Comparison of ENCODE assay signal across 1 cellular context in the genomic region with DNA sequence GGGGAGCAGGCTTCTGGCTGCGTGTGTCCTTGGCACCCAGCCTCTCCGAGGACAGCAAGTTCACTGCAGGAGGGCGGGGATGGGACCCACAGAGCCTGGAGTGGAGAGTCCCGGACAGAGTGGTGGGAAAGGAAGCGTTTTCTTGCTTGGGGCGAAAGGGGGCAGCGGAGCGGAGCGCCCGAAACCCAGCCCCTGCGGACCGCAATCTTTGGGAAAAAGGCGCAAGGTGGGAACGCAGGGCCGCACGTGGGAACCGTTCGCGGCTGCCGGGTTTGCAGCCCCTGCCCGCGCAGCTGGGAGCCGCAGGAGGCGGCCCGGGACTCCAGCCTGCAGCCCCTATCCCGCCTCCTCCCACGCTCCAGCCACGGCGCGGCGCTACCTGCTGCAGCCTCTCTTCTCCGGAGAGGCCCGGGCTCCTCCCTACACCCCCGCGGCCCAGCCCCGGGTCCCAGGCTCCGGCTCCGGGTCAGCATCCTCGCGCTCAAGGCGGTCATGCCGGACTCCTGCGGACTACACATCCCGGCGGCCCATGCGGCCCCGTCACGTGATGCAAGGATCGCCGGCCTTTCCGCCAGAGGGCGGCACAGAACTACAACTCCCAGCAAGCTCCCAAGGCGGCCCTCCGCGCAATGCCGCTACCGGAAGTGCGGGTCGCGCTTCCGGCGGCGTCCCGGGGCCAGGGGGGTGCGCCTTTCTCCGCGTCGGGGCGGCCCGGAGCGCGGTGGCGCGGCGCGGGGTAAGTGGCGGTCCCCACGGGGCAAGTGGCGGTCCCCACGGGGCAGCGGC.
A peak's percentile ranks its signal among the peaks of the same experiment; 100 is the strongest.
TF ChIP-seq lines count a peak whose summit lies in the region.

Gene NTHL1 (minus strand): TSS at position 505 of the 786 bp plus-strand sequence. CDS start 11 bp downstream, at position 494.
Gene TSC2 (plus strand): TSS at position 656 of the 786 bp plus-strand sequence. CDS start 631 bp downstream, outside the sequence.

TF ChIP-seq in HepG2, 621 proteins besides CTCF, POLR2A, EP300 and RAD21 (continued from another document and continues in another):
- TF ChIP-seq, protein P1, sequence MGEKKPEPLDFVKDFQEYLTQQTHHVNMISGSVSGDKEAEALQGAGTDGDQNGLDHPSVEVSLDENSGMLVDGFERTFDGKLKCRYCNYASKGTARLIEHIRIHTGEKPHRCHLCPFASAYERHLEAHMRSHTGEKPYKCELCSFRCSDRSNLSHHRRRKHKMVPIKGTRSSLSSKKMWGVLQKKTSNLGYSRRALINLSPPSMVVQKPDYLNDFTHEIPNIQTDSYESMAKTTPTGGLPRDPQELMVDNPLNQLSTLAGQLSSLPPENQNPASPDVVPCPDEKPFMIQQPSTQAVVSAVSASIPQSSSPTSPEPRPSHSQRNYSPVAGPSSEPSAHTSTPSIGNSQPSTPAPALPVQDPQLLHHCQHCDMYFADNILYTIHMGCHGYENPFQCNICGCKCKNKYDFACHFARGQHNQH (CRISPR knock-in tag; IDR thresholded peaks at IDR 0.05): peak; percentile 13; the same call in 1 of the 2 replicates
- TF ChIP-seq SOX5 (CRISPR knock-in tag; IDR thresholded peaks at IDR 0.05; ENCODE audit: borderline replicate concordance) (peak; percentile 35; the same call in 1 of the 2 replicates), HOXA7 (CRISPR knock-in tag; IDR thresholded peaks at IDR 0.05) (no peak), ZNF543 (CRISPR knock-in tag; IDR thresholded peaks at IDR 0.05) (peak; percentile 76), ZNF337 (CRISPR knock-in tag; IDR thresholded peaks at IDR 0.05; ENCODE audit: borderline replicate concordance, low read depth) (no peak), ZNF501 (CRISPR knock-in tag; IDR thresholded peaks at IDR 0.05) (peak; percentile 48; the same call in 1 of the 2 replicates), JARID2 (CRISPR knock-in tag; IDR thresholded peaks at IDR 0.05; ENCODE audit: insufficient replicate concordance) (no peak), MAFG (CRISPR knock-in tag; IDR thresholded peaks at IDR 0.05) (no peak), GTF2F1 (IDR thresholded peaks at IDR 0.05; ENCODE audit: low read length) (no peak), REPIN1 (CRISPR knock-in tag; IDR thresholded peaks at IDR 0.05; ENCODE audit: borderline replicate concordance, low read depth) (0 out of 2 replicates have a peak, but pooled peaks have one; percentile 59), DMTF1 (CRISPR knock-in tag; IDR thresholded peaks at IDR 0.05) (no peak), ZBTB37 (CRISPR knock-in tag; IDR thresholded peaks at IDR 0.05) (no peak), TAF1 (CRISPR knock-in tag; IDR thresholded peaks at IDR 0.05) (peak; percentile 50), TMF1 (CRISPR knock-in tag; IDR thresholded peaks at IDR 0.05; ENCODE audit: low read depth) (peak; percentile 16; the same call in 1 of the 2 replicates), RFX1 (IDR thresholded peaks at IDR 0.05) (no peak), ZNF792 (CRISPR knock-in tag; IDR thresholded peaks at IDR 0.05) (peak; percentile 0; the same call in 1 of the 2 replicates), KMT2A (CRISPR knock-in tag; IDR thresholded peaks at IDR 0.05) (no peak), FOXA3 (CRISPR knock-in tag; IDR thresholded peaks at IDR 0.05) (peak; percentile 59; the same call in 1 of the 2 replicates), ZNF678 (CRISPR knock-in tag; IDR thresholded peaks at IDR 0.05) (peak; percentile 54; the same call in 1 of the 2 replicates), TAF15 (IDR thresholded peaks at IDR 0.05; ENCODE audit: low read depth, low read length, poor library complexity, severe bottlenecking) (no peak), FOXK2 (IDR thresholded peaks at IDR 0.05) (no peak), ZNF30 (CRISPR knock-in tag; IDR thresholded peaks at IDR 0.05) (no peak), SKI (IDR thresholded peaks at IDR 0.05; ENCODE audit: partially characterized antibody) (no peak), TSC22D2 (CRISPR knock-in tag; IDR thresholded peaks at IDR 0.05; ENCODE audit: borderline replicate concordance) (0 out of 2 replicates have a peak, but pooled peaks have one; percentile 33), ZNF382 (CRISPR knock-in tag; IDR thresholded peaks at IDR 0.05; ENCODE audit: borderline replicate concordance) (no peak), CBX2 (IDR thresholded peaks at IDR 0.05; ENCODE audit: low read depth, low read length) (no peak), CBX2 (CRISPR knock-in tag; IDR thresholded peaks at IDR 0.05; ENCODE audit: low read depth) (no peak), MAX (IDR thresholded peaks at IDR 0.05) (peak; percentile 76), ZFP36L2 (CRISPR knock-in tag; IDR thresholded peaks at IDR 0.05) (no peak), BRCA1 (CRISPR knock-in tag; IDR thresholded peaks at IDR 0.05) (no peak), RELA (CRISPR knock-in tag; IDR thresholded peaks at IDR 0.05) (no peak; the same call in 1 of the 2 replicates), GLI4 (CRISPR knock-in tag; IDR thresholded peaks at IDR 0.05; ENCODE audit: borderline replicate concordance) (no peak), POGZ (CRISPR knock-in tag; IDR thresholded peaks at IDR 0.05) (no peak)
- TF ChIP-seq, protein P2, sequence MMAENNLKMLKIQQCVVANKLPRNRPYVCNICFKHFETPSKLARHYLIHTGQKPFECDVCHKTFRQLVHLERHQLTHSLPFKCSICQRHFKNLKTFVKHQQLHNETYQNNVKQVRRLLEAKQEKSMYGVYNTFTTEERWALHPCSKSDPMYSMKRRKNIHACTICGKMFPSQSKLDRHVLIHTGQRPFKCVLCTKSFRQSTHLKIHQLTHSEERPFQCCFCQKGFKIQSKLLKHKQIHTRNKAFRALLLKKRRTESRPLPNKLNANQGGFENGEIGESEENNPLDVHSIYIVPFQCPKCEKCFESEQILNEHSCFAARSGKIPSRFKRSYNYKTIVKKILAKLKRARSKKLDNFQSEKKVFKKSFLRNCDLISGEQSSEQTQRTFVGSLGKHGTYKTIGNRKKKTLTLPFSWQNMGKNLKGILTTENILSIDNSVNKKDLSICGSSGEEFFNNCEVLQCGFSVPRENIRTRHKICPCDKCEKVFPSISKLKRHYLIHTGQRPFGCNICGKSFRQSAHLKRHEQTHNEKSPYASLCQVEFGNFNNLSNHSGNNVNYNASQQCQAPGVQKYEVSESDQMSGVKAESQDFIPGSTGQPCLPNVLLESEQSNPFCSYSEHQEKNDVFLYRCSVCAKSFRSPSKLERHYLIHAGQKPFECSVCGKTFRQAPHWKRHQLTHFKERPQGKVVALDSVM (CRISPR knock-in tag; IDR thresholded peaks at IDR 0.05): peak; percentile 48; the same call in 1 of the 2 replicates
- TF ChIP-seq, protein P3, sequence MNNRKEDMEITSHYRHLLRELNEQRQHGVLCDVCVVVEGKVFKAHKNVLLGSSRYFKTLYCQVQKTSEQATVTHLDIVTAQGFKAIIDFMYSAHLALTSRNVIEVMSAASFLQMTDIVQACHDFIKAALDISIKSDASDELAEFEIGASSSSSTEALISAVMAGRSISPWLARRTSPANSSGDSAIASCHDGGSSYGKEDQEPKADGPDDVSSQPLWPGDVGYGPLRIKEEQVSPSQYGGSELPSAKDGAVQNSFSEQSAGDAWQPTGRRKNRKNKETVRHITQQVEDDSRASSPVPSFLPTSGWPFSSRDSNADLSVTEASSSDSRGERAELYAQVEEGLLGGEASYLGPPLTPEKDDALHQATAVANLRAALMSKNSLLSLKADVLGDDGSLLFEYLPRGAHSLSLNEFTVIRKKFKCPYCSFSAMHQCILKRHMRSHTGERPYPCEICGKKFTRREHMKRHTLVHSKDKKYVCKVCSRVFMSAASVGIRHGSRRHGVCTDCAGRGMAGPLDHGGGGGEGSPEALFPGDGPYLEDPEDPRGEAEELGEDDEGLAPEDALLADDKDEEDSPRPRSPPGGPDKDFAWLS (CRISPR knock-in tag; IDR thresholded peaks at IDR 0.05; ENCODE audit: borderline replicate concordance): no peak
- TF ChIP-seq, protein P4, sequence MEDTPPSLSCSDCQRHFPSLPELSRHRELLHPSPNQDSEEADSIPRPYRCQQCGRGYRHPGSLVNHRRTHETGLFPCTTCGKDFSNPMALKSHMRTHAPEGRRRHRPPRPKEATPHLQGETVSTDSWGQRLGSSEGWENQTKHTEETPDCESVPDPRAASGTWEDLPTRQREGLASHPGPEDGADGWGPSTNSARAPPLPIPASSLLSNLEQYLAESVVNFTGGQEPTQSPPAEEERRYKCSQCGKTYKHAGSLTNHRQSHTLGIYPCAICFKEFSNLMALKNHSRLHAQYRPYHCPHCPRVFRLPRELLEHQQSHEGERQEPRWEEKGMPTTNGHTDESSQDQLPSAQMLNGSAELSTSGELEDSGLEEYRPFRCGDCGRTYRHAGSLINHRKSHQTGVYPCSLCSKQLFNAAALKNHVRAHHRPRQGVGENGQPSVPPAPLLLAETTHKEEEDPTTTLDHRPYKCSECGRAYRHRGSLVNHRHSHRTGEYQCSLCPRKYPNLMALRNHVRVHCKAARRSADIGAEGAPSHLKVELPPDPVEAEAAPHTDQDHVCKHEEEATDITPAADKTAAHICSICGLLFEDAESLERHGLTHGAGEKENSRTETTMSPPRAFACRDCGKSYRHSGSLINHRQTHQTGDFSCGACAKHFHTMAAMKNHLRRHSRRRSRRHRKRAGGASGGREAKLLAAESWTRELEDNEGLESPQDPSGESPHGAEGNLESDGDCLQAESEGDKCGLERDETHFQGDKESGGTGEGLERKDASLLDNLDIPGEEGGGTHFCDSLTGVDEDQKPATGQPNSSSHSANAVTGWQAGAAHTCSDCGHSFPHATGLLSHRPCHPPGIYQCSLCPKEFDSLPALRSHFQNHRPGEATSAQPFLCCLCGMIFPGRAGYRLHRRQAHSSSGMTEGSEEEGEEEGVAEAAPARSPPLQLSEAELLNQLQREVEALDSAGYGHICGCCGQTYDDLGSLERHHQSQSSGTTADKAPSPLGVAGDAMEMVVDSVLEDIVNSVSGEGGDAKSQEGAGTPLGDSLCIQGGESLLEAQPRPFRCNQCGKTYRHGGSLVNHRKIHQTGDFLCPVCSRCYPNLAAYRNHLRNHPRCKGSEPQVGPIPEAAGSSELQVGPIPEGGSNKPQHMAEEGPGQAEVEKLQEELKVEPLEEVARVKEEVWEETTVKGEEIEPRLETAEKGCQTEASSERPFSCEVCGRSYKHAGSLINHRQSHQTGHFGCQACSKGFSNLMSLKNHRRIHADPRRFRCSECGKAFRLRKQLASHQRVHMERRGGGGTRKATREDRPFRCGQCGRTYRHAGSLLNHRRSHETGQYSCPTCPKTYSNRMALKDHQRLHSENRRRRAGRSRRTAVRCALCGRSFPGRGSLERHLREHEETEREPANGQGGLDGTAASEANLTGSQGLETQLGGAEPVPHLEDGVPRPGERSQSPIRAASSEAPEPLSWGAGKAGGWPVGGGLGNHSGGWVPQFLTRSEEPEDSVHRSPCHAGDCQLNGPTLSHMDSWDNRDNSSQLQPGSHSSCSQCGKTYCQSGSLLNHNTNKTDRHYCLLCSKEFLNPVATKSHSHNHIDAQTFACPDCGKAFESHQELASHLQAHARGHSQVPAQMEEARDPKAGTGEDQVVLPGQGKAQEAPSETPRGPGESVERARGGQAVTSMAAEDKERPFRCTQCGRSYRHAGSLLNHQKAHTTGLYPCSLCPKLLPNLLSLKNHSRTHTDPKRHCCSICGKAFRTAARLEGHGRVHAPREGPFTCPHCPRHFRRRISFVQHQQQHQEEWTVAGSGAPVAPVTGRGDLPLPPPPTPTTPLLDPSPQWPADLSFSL (CRISPR knock-in tag; IDR thresholded peaks at IDR 0.05): peak; percentile 55; the same call in 1 of the 2 replicates
- TF ChIP-seq, protein P5, sequence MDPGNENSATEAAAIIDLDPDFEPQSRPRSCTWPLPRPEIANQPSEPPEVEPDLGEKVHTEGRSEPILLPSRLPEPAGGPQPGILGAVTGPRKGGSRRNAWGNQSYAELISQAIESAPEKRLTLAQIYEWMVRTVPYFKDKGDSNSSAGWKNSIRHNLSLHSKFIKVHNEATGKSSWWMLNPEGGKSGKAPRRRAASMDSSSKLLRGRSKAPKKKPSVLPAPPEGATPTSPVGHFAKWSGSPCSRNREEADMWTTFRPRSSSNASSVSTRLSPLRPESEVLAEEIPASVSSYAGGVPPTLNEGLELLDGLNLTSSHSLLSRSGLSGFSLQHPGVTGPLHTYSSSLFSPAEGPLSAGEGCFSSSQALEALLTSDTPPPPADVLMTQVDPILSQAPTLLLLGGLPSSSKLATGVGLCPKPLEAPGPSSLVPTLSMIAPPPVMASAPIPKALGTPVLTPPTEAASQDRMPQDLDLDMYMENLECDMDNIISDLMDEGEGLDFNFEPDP (CRISPR knock-in tag; conservative IDR thresholded peaks at IDR 0.05): no peak
- TF ChIP-seq, protein P6, sequence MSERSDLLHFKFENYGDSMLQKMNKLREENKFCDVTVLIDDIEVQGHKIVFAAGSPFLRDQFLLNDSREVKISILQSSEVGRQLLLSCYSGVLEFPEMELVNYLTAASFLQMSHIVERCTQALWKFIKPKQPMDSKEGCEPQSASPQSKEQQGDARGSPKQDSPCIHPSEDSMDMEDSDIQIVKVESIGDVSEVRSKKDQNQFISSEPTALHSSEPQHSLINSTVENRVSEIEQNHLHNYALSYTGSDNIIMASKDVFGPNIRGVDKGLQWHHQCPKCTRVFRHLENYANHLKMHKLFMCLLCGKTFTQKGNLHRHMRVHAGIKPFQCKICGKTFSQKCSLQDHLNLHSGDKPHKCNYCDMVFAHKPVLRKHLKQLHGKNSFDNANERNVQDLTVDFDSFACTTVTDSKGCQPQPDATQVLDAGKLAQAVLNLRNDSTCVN (CRISPR knock-in tag; IDR thresholded peaks at IDR 0.05; ENCODE audit: borderline replicate concordance): no peak; the same call in 1 of the 2 replicates
